Comparison of ENCODE assay signal across 18 cellular contexts in the genomic region with DNA sequence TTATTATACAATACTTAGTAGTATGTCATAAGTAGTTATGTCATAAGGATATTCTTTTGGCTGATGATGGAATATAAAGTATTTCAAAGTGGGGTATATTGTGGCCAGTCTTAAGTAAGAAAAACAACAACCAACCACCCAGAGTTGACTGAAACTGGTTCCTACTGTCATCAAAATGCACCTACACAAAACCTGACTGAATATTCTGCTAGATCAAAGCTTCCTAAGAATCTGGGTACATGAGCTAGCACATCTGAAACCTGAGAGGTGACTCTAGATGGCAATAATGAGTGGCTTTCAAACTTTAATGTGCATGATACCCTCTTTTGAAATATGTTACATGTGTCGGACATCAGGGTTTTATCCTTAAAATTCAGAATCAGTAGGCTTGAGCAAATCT.
DNase-seq lines count a peak whose midpoint lies in the region; ATAC-seq, FAIRE-seq and TF ChIP-seq lines count a peak whose summit lies in the region.
"Had no signal": no experiment of that assay in that cellular context is flagged by ENCODE, and none has a peak within 500 bp of the region (broad histone marks: within the 10 kb centered on the region; RNA-seq: fewer than 3 reads in every experiment).

No MANE protein-coding gene starts in this region.

- CTCF ChIA-PET in GM12878 (lab: Yijun Ruan, JAX): interaction anchor here (0.7 to 7.4 kb wide), 12 partner anchors 7 to 641 kb away, joined by 3 to 173 read pairs (median 4); no protein-coding TSS in a partner anchor
- CTCF ChIA-PET in naive thymus-derived CD4-positive, alpha-beta T cell (lab: Charles Lee): no interaction called here

- no peak overlapping the region for H2AFZ ChIP-seq in GM12878 (ENCODE audit: control insufficient read depth, low read depth, low read length)

- H3K27ac ChIP-seq in GM12878 (ENCODE audit: control insufficient read depth, insufficient read depth): peak overlapping the region; percentile 81
- no peak overlapping the region for H3K27ac ChIP-seq in naive thymus-derived CD4-positive, alpha-beta T cell (ENCODE audit: low read depth, low read length)
- H3K27ac ChIP-seq: BLaER1 had no signal

- H3K9me3 Mint-ChIP-seq in activated T-cell treated with anti-CD3 and anti-CD28 coated beads, Interleukin-2, amount 50 U/mL, for 72 hours: no peaks in the 10 kb centered on the region
- no peaks in the 10 kb centered on the region for H3K9me3 Mint-ChIP-seq in naive thymus-derived CD4-positive, alpha-beta T cell
- H3K9me3 Mint-ChIP-seq: CD14-positive monocyte; CD8-positive, alpha-beta T cell had no signal

- POLR2A ChIA-PET in GM12878 (lab: Charles Lee): interaction anchor here (0.7 to 4.3 kb wide), 6 partner anchors 10 to 64 kb away, joined by 3 to 27 read pairs (median 4); no protein-coding TSS in a partner anchor
- POLR2A ChIA-PET in naive thymus-derived CD4-positive, alpha-beta T cell (lab: Charles Lee): no interaction called here

- no peak overlapping the region for H3K9ac ChIP-seq in GM12878 (ENCODE audit: control insufficient read depth, insufficient read depth, low read length)
- H3K9ac ChIP-seq: BLaER1 had no signal

- peak; percentile 47 to 48 for ATAC-seq in activated T-cell treated with anti-CD3 and anti-CD28 coated beads, Interleukin-2, amount 50 U/mL, for 72 hours (replicated peaks in 1 of 2)
- peak; percentile 25 for ATAC-seq in GM12878
- no peak for ATAC-seq in HG03280 (IDR thresholded peaks at IDR 0.05; ENCODE audit: unreplicated experiment)
- ATAC-seq in naive thymus-derived CD4-positive, alpha-beta T cell: no peak
- ATAC-seq: CD8-positive, alpha-beta T cell had no signal

- intact Hi-C loops in GM12878 (cut with micrococcal nuclease; ENCODE audit: unreplicated experiment): loop anchor here (5.0 to 10.0 kb wide), 5 partner anchors 97 to 1090 kb away; a partner anchor contains a TSS
- intact Hi-C loops in naive thymus-derived CD4-positive, alpha-beta T cell (cut with micrococcal nuclease): no loop called here

- in situ Hi-C loops in GM13977 (cut with MboI; ENCODE audit: low pct_unique_long_range_greater_than_20kb, low sequenced_read_pairs, unreplicated experiment): no loop called here
- in situ Hi-C loops in GM12878 (cut with MboI): no loop called here

- TF ChIP-seq POLR2A in GM12878 (IDR thresholded peaks at IDR 0.05; ENCODE audit: low read depth, low read length): no peak

- TF ChIP-seq RAD21 in GM12878 (IDR thresholded peaks at IDR 0.05; ENCODE audit: insufficient read depth, low read depth, low read length): peak; percentile 35; the same call in 1 of the 2 replicates

- H3K27me3 ChIP-seq in GM12878 (replicated peaks in 1 of 2; ENCODE audit: control insufficient read depth in 2 of 2, insufficient read depth in 2 of 2, low read length in 1 of 2): no peaks in the 10 kb centered on the region
- no peaks in the 10 kb centered on the region for H3K27me3 ChIP-seq in naive thymus-derived CD4-positive, alpha-beta T cell (ENCODE audit: control insufficient read depth in 2 of 2, insufficient read depth in 2 of 2, low read length in 2 of 2)
- H3K27me3 ChIP-seq: BLaER1 had no signal

- no peak overlapping the region for H3K27ac Mint-ChIP-seq in activated T-cell treated with anti-CD3 and anti-CD28 coated beads, Interleukin-2, amount 50 U/mL, for 72 hours
- no peak overlapping the region for H3K27ac Mint-ChIP-seq in naive thymus-derived CD4-positive, alpha-beta T cell
- H3K27ac Mint-ChIP-seq: CD14-positive monocyte; CD8-positive, alpha-beta T cell had no signal

- no peaks in the 10 kb centered on the region for H4K20me1 ChIP-seq in GM12878 (ENCODE audit: control insufficient read depth, insufficient read depth)
- H4K20me1 ChIP-seq: BLaER1 had no signal

- WGBS in GM12878 (ENCODE audit: insufficient coverage, insufficient replicate concordance, low lambda C conversion rate, missing lambda C conversion rate): 89% methylated on average over 1 of the region's 1 CpG

- SMC1A ChIA-PET in GM12878 (lab: Charles Lee; ENCODE audit: uncharacterized antibody, unreplicated experiment): interaction anchor here (1.0 to 7.9 kb wide), 22 partner anchors 10 to 642 kb away, joined by 3 to 121 read pairs (median 9); no protein-coding TSS in a partner anchor

- no TSS peak for BruUV-seq in GM12878 (replicated peaks; lab: Mats Ljungman, UMichigan)

- H3K36me3 ChIP-seq in GM12878 (ENCODE audit: control insufficient read depth in 2 of 2, insufficient read depth in 2 of 2, low read length in 1 of 2): no peaks in the 10 kb centered on the region; a peak in 2 of 4 replicates
- no peaks in the 10 kb centered on the region for H3K36me3 ChIP-seq in naive thymus-derived CD4-positive, alpha-beta T cell (ENCODE audit: control insufficient read depth in 2 of 3, insufficient read depth in 3 of 3, low read length in 3 of 3)
- H3K36me3 ChIP-seq: BLaER1, HAP-1 had no signal

- no peak overlapping the region for H3K4me3 Mint-ChIP-seq in activated T-cell treated with anti-CD3 and anti-CD28 coated beads, Interleukin-2, amount 50 U/mL, for 72 hours
- H3K4me3 Mint-ChIP-seq in naive thymus-derived CD4-positive, alpha-beta T cell: no peak overlapping the region
- H3K4me3 Mint-ChIP-seq: CD14-positive monocyte; CD8-positive, alpha-beta T cell had no signal

- no peaks in the 10 kb centered on the region for H3K27me3 Mint-ChIP-seq in activated T-cell treated with anti-CD3 and anti-CD28 coated beads, Interleukin-2, amount 50 U/mL, for 72 hours (ENCODE audit: low read depth)
- no peaks in the 10 kb centered on the region for H3K27me3 Mint-ChIP-seq in naive thymus-derived CD4-positive, alpha-beta T cell

- RAD21 ChIA-PET in GM12878 (lab: Charles Lee; ENCODE audit: unreplicated experiment): interaction anchor here (0.7 to 10.3 kb wide), 14 partner anchors 10 to 822 kb away, joined by 3 to 159 read pairs (median 4); no protein-coding TSS in a partner anchor

- DNase-seq in activated T-cell treated with anti-CD3 and anti-CD28 coated beads, Interleukin-2, amount 50 U/mL, for 72 hours: no peak
- no peak for DNase-seq in activated T-cell treated with anti-CD3 and anti-CD28 coated beads, Interleukin-2, amount 50 U/mL, for 1 hour
- DNase-seq in GM13977 (ENCODE audit: low spot score): no peak
- no peak for DNase-seq in GM12878 (ENCODE audit: low read depth, low spot score)
- DNase-seq in GM03348 (ENCODE audit: low spot score): no peak
- DNase-seq in naive thymus-derived CD4-positive, alpha-beta T cell: no peak
- DNase-seq: 8988T; Calu3; CD8-positive, alpha-beta T cell; DMS53; DND-41; EL; KG1 had no signal

- TF ChIP-seq CTCF in GM13977 (IDR thresholded peaks at IDR 0.05; ENCODE audit: extremely low read depth, insufficient read depth, missing control alignments) (peak; percentile 4), GM12878 (IDR thresholded peaks at IDR 0.05 in 2 of 3, conservative IDR thresholded peaks at IDR 0.05 in 1 of 3; ENCODE audit: control insufficient read depth in 2 of 3, extremely low read depth in 1 of 3, insufficient read depth in 1 of 3, low read depth in 3 of 3, low read length in 3 of 3) (no peak)

- H3K79me2 ChIP-seq in GM12878 (ENCODE audit: control insufficient read depth, insufficient read depth, low read length): peaks cover 9% of the 10 kb centered on the region

- FAIRE-seq in GM12878 (lab: Jason Lieb, UNC): no peak
- FAIRE-seq: H1 had no signal

- peaks cover 11% of the 10 kb centered on the region for H3K4me1 Mint-ChIP-seq in activated T-cell treated with anti-CD3 and anti-CD28 coated beads, Interleukin-2, amount 50 U/mL, for 72 hours (ENCODE audit: low read depth)
- peaks cover 0 to 6% (median 0%) of the 10 kb centered on the region in 7 donors for H3K4me1 Mint-ChIP-seq in naive thymus-derived CD4-positive, alpha-beta T cell

- peaks cover 1% of the 10 kb centered on the region for H3K9me3 ChIP-seq in GM12878 (replicated peaks; ENCODE audit: control insufficient read depth, insufficient read depth, low read length)
- H3K9me3 ChIP-seq in naive thymus-derived CD4-positive, alpha-beta T cell (ENCODE audit: control insufficient read depth in 2 of 3, low read length in 3 of 3): no peaks in the 10 kb centered on the region
- H3K9me3 ChIP-seq: BLaER1, HAP-1 had no signal

- H3K4me3 ChIP-seq in GM12878: peak overlapping the region; percentile 25; the same call in 1 of the 2 replicates
- no peak overlapping the region for H3K4me3 ChIP-seq in naive thymus-derived CD4-positive, alpha-beta T cell (ENCODE audit: low read length)
- H3K4me3 ChIP-seq: BLaER1, HAP-1 had no signal

- H3K4me2 ChIP-seq in GM12878 (ENCODE audit: control insufficient read depth, insufficient read depth): peak overlapping the region; percentile 75; the same call in 1 of the 2 replicates
- H3K4me2 ChIP-seq: BLaER1 had no signal

- TF ChIP-seq EP300 in GM12878 (IDR thresholded peaks at IDR 0.05; ENCODE audit: borderline replicate concordance in 1 of 2, control insufficient read depth in 1 of 2, low read depth in 2 of 2, low read length in 2 of 2): 0 out of 4 replicates have a peak, but pooled peaks of 1 of the 2 experiments have one; percentile 30

- H3K36me3 Mint-ChIP-seq in activated T-cell treated with anti-CD3 and anti-CD28 coated beads, Interleukin-2, amount 50 U/mL, for 72 hours (ENCODE audit: insufficient read depth in 2 of 2): peaks cover 0 to 3% of the 10 kb centered on the region in 2 donors
- H3K36me3 Mint-ChIP-seq in naive thymus-derived CD4-positive, alpha-beta T cell: peaks cover 2 to 45% (median 25%) of the 10 kb centered on the region in 5 donors

- H3K4me1 ChIP-seq in GM12878 (ENCODE audit: control insufficient read depth, insufficient read depth, low read length): peaks cover 59% of the 10 kb centered on the region
- H3K4me1 ChIP-seq in naive thymus-derived CD4-positive, alpha-beta T cell (ENCODE audit: control insufficient read depth in 2 of 2, insufficient read depth in 2 of 2, low read length in 2 of 2): no peaks in the 10 kb centered on the region
- H3K4me1 ChIP-seq: BLaER1 had no signal

TF ChIP-seq in GM12878, 131 proteins besides CTCF, POLR2A, EP300 and RAD21 (continues in another document):
- peak; percentile 25; the same call in 1 of the 2 replicates for TF ChIP-seq ZNF24 (IDR thresholded peaks at IDR 0.05)
- no peak for TF ChIP-seq BRCA1 (IDR thresholded peaks at IDR 0.05; ENCODE audit: low read depth, low read length)

Comparison
In these comparisons a context has a peak if more than half of its experiments do, and no peak if none do; other contexts are left out.
1. ATAC-seq: peak in activated T-cell treated with anti-CD3 and anti-CD28 coated beads, Interleukin-2, amount 50 U/mL, for 72 hours (2 of 2) and GM12878 (single experiment); none in HG03280 (single experiment) and naive thymus-derived CD4-positive, alpha-beta T cell (single experiment).